12 cellular contexts compared by ENCODE assay signal in the genomic region with DNA sequence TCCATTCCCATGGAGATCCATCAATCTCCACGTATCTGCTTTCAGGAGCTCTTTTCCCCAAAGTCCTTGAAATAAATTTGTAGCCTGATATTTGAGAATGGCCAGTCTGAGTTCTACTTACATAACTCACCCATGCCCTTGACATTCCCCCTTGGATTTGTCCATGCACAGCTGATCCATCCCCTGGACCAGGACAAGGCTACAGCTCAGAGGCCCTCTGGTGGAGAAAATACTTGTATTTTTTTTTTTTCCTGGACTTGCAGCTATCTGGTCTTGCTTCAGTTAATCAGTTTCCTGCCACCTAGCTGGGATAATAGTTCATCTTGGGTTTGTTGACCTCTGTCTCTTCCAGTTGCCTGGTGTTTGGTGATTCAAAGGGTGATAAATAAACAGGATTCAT.
DNase-seq lines count a peak whose midpoint lies in the region; ATAC-seq and TF ChIP-seq lines count a peak whose summit lies in the region.
"Had no signal": no experiment of that assay in that cellular context is flagged by ENCODE, and none has a peak within 500 bp of the region (broad histone marks: within the 10 kb centered on the region; RNA-seq: fewer than 3 reads in every experiment).

No MANE protein-coding gene starts in this region.

- H3K36me3 ChIP-seq in left lung: no peaks in the 10 kb centered on the region

- no peak for ATAC-seq in HG02571 (IDR thresholded peaks at IDR 0.05; ENCODE audit: unreplicated experiment)
- no peak for ATAC-seq in HG02763 (IDR thresholded peaks at IDR 0.05; ENCODE audit: unreplicated experiment)
- ATAC-seq in left lung: no peak
- ATAC-seq: naive thymus-derived CD8-positive, alpha-beta T cell had no signal

- H3K4me3 ChIP-seq in fibroblast of mammary gland (ENCODE audit: control insufficient read depth, low read depth, low read length): no peak overlapping the region
- H3K4me3 ChIP-seq in left lung: no peak overlapping the region

- no peaks in the 10 kb centered on the region for H3K4me1 ChIP-seq in left lung

- no peaks in the 10 kb centered on the region for H3K27me3 ChIP-seq in left lung

- DNase-seq in NCI-H524 (lab: John Stamatoyannopoulos, UW): peak; percentile 19 to 39
- DNase-seq in NCI-H524 treated with DMSO at 0.1 percent for 48 hours (lab: John Stamatoyannopoulos, UW): no peak
- peak; percentile 41 for DNase-seq in NCI-H526 treated with DMSO at 0.1 percent for 48 hours (lab: John Stamatoyannopoulos, UW)
- DNase-seq in fibroblast of mammary gland (ENCODE audit: low read depth): peak; percentile 19
- peak; percentile 15 for DNase-seq in retina
- no peak for DNase-seq in left lung
- DNase-seq: activated CD8-positive, alpha-beta memory T cell treated with anti-CD3 and anti-CD28 coated beads, Interleukin-2, amount 50 U/mL, for 4 hours; foreskin fibroblast; IMR-90; naive thymus-derived CD8-positive, alpha-beta T cell had no signal

- intact Hi-C loops in left lung (cut with DNase I): loop anchor here in 1 of 2 donors (10.0 kb wide), 1 partner anchor 315 kb away; no protein-coding TSS in a partner anchor

- H3K27ac ChIP-seq in left lung: no peak overlapping the region

- peaks cover 0 to 8% of the 10 kb centered on the region in 2 donors for H3K9me3 ChIP-seq in left lung

- peak; percentile 28 for TF ChIP-seq CTCF in fibroblast of mammary gland (conservative IDR thresholded peaks at IDR 0.05; ENCODE audit: control insufficient read depth, insufficient read depth, low read depth, low read length)
- peak in 1 of 2 donors; percentile 22 for TF ChIP-seq CTCF in left lung (IDR thresholded peaks at IDR 0.05)

Comparison
In these comparisons a context has a peak if more than half of its experiments do, and no peak if none do; other contexts are left out.
1. DNase-seq: peak in NCI-H524 (2 of 2), NCI-H526 treated with DMSO at 0.1 percent for 48 hours (single experiment), fibroblast of mammary gland (single experiment) and retina (single experiment); none in NCI-H524 treated with DMSO at 0.1 percent for 48 hours (single experiment) and left lung (0 of 2).